8 cellular contexts compared by ENCODE assay signal in the genomic region with DNA sequence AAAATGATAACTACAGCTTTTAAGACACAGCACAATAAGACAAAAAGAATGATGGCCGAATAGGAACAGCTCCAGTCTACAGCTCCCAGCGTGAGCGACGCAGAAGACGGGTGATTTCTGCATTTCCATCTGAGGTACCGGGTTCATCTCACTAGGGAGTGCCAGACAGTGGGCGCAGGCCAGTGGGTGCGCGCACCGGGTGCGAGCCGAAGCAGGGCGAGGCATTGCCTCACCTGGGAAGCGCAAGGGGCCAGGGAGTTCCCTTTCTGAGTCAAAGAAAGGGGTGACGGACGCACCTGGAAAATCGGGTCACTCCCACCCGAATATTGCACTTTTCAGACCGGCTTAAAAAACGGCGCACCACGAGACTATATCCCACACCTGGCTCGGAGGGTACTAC.
A peak's percentile ranks its signal among the peaks of the same experiment; 100 is the strongest.
DNase-seq lines count a peak whose midpoint lies in the region; ATAC-seq, FAIRE-seq and TF ChIP-seq lines count a peak whose summit lies in the region.
"Not testable (repeated sequence)": the region's sequence is repeated elsewhere in the genome, so short reads cannot be mapped to it uniquely, and the experiment has no call there.

No MANE protein-coding gene starts in this region.

- not testable (repeated sequence) for H3K27me3 Mint-ChIP-seq in GM23338 (ENCODE audit: insufficient read depth, low read depth, poor library complexity); mesothelial cell of epicardium (ENCODE audit: low read depth); progenitor cell of endocrine pancreas

- H3K9me3 ChIP-seq in A549; HUES64 (ENCODE audit: insufficient read depth, low read depth, low read length); SJCRH30 (replicated peaks); H1 (ENCODE audit: insufficient read depth in 2 of 2, low read depth in 1 of 2, low read length in 1 of 2): not testable (repeated sequence)

- not testable (repeated sequence) for TF ChIP-seq POLR2A in A549 (IDR thresholded peaks at IDR 0.05; ENCODE audit: low read length); H1 (IDR thresholded peaks at IDR 0.05; ENCODE audit: control extremely low read depth in 1 of 2, low read depth in 2 of 2, low read length in 2 of 2)

- not testable (repeated sequence) for H3K23ac ChIP-seq in H1 (ENCODE audit: insufficient read length)

- H3K4me1 ChIP-seq in A549; GM23338 (ENCODE audit: insufficient read depth); HUES64 (ENCODE audit: insufficient read depth, low read length); SJCRH30; H1 (replicated peaks in 1 of 4; ENCODE audit: control insufficient read depth in 3 of 4, insufficient read depth in 4 of 4, low read length in 3 of 4): not testable (repeated sequence)

- H3K4ac ChIP-seq in H1 (replicated peaks; ENCODE audit: insufficient read length, low read depth, low read length) = not testable (repeated sequence)

- not testable (repeated sequence) for H3K9me2 ChIP-seq in GM23338 (ENCODE audit: insufficient read depth)

- not testable (repeated sequence) for H3K56ac ChIP-seq in H1 (replicated peaks; ENCODE audit: insufficient read length, low read depth, low read length)

- not testable (repeated sequence) for H3K18ac ChIP-seq in H1 (ENCODE audit: extremely low read depth, low read length)

- H3K14ac ChIP-seq in H1 (ENCODE audit: insufficient read length) = not testable (repeated sequence)

- not testable (repeated sequence) for H4K5ac ChIP-seq in H1 (ENCODE audit: insufficient read length, low read depth, low read length)

- peak in 1 of 2 experiments; percentile 40; a peak in 1 of 6 replicates for ATAC-seq in A549
- ATAC-seq in GM23338 = not testable (repeated sequence)

- H2BK20ac ChIP-seq in H1 (ENCODE audit: low read length) = not testable (repeated sequence)

- not testable (repeated sequence) for H3K27me3 ChIP-seq in GM23338 (ENCODE audit: insufficient read depth); HUES64 (ENCODE audit: insufficient read depth, low read length); SJCRH30; H1 (replicated peaks in 1 of 4; ENCODE audit: control insufficient read depth in 3 of 4, extremely low read depth in 1 of 4, insufficient read depth in 3 of 4, low read length in 3 of 4)

- TF ChIP-seq RAD21 in A549 (conservative IDR thresholded peaks at IDR 0.05 in 1 of 2, IDR thresholded peaks at IDR 0.05 in 1 of 2); H1 (IDR thresholded peaks at IDR 0.05 in 1 of 2, conservative IDR thresholded peaks at IDR 0.05 in 1 of 2; ENCODE audit: low read depth in 2 of 2, low read length in 2 of 2): not testable (repeated sequence)

- H2BK5ac ChIP-seq in H1 (ENCODE audit: low read depth, low read length) = not testable (repeated sequence)

- WGBS in A549 (ENCODE audit: missing lambda C conversion rate) = 9% methylated on average over 13 of the region's 23 CpGs
- 52% methylated on average over 23 of the region's 23 CpGs for WGBS in HUES64
- 58% methylated on average over 10 of the region's 23 CpGs; no CpG with 5 or more reads in 1 of the 2 experiments for WGBS in H1 (ENCODE audit: extremely low coverage in 1 of 2, insufficient coverage in 1 of 2, insufficient read length in 1 of 2, insufficient replicate concordance in 2 of 2, low coverage in 1 of 2, low lambda C conversion rate in 2 of 2, missing lambda C conversion rate in 1 of 2), 2 experiments

- H3K4me1 Mint-ChIP-seq in GM23338; mesothelial cell of epicardium; progenitor cell of endocrine pancreas (ENCODE audit: low read depth): not testable (repeated sequence)

- not testable (repeated sequence) for H2BK12ac ChIP-seq in H1 (ENCODE audit: low read depth, low read length)

- CTCF ChIA-PET in A549 (lab: Yijun Ruan, JAX) = interaction anchor here (1.7 kb wide), 1 partner anchor 12 kb away, joined by 4 read pairs; no protein-coding TSS in a partner anchor
- CTCF ChIA-PET in H1 (lab: Charles Lee; ENCODE audit: partially characterized antibody) = not testable (repeated sequence)

- not testable (repeated sequence) for H3K36me3 ChIP-seq in GM23338 (ENCODE audit: insufficient read depth); HUES64 (ENCODE audit: insufficient read depth, low read length); SJCRH30; H1 (ENCODE audit: control insufficient read depth in 2 of 4, insufficient read depth in 4 of 4, low read length in 3 of 4)

- POLR2A ChIA-PET in A549 (lab: Yijun Ruan, JAX) (interaction anchor here (1.1 kb wide), 1 partner anchor 10 kb away, joined by 3 read pairs; no protein-coding TSS in a partner anchor), H1 (lab: Charles Lee; ENCODE audit: partially characterized antibody) (interaction anchor here (0.6 to 1.0 kb wide), 2 partner anchors 118 to 140 kb away, joined by 3 read pairs; no protein-coding TSS in a partner anchor)

- peak overlapping the region; percentile 15; the same call in 1 of the 3 replicates for H3K4me3 Mint-ChIP-seq in GM23338
- peak overlapping the region; percentile 12 for H3K4me3 Mint-ChIP-seq in mesothelial cell of epicardium
- peak overlapping the region; percentile 65 for H3K4me3 Mint-ChIP-seq in progenitor cell of endocrine pancreas (ENCODE audit: low read depth)

- not testable (repeated sequence) for DNase-seq in A549 (ENCODE audit: low read depth in 1 of 2, low spot score in 1 of 2); GM23338 (ENCODE audit: low spot score); SJCRH30; H1 (ENCODE audit: low read depth in 1 of 2, low spot score in 2 of 2); fibroblast of villous mesenchyme (ENCODE audit: low read depth); mesothelial cell of epicardium (ENCODE audit: low spot score in 2 of 2, unreplicated experiment in 2 of 2); progenitor cell of endocrine pancreas (ENCODE audit: low spot score, unreplicated experiment)

- not testable (repeated sequence) for H2BK120ac ChIP-seq in H1 (replicated peaks; ENCODE audit: low read depth, low read length)

- not testable (repeated sequence) for H2AK5ac ChIP-seq in H1 (ENCODE audit: low read depth, low read length)

- FAIRE-seq in A549 (lab: Jason Lieb, UNC); H1 (lab: Jason Lieb, UNC): not testable (repeated sequence)

- not testable (repeated sequence) for H3F3A ChIP-seq in GM23338 (replicated peaks; ENCODE audit: low read depth)

- not testable (repeated sequence) for H3K79me1 ChIP-seq in H1 (ENCODE audit: low read depth, low read length)

- peak overlapping the region; percentile 68 for H3K9ac ChIP-seq in HUES64 (ENCODE audit: low read depth, low read length)
- not testable (repeated sequence) for H3K9ac ChIP-seq in H1 (replicated peaks in 1 of 4; ENCODE audit: extremely low read depth in 1 of 4, low read depth in 3 of 4, low read length in 3 of 4)

- H3K23me2 ChIP-seq in H1 (ENCODE audit: low read depth, low read length) = not testable (repeated sequence)

- H2BK15ac ChIP-seq in H1 (ENCODE audit: low read length) = not testable (repeated sequence)

- not testable (repeated sequence) for H4K20me1 ChIP-seq in GM23338 (replicated peaks; ENCODE audit: insufficient read depth); H1 (replicated peaks in 1 of 2; ENCODE audit: control insufficient read depth in 1 of 2, insufficient read depth in 2 of 2, low read length in 2 of 2)

- H3K9me3 Mint-ChIP-seq in GM23338 (peaks cover 11% of the 10 kb centered on the region; the same call in 2 of the 3 replicates), mesothelial cell of epicardium (peaks cover 42% of the 10 kb centered on the region), progenitor cell of endocrine pancreas (ENCODE audit: low read depth) (peaks cover 21% of the 10 kb centered on the region)

- peak overlapping the region; percentile 65 for H3K4me2 ChIP-seq in A549
- peak overlapping the region; percentile 43; the same call in 1 of the 2 replicates for H3K4me2 ChIP-seq in GM23338
- H3K4me2 ChIP-seq in H1 (ENCODE audit: insufficient read depth in 1 of 2, low read depth in 2 of 2, low read length in 2 of 2) = peak overlapping the region; percentile 21 to 53; a peak in 3 of 4 replicates

- H3K4me3 ChIP-seq in A549 (peak overlapping the region; percentile 49), GM23338 (peak overlapping the region; percentile 34; the same call in 1 of the 2 replicates), HUES64 (ENCODE audit: low read length) (peak overlapping the region; percentile 39), SJCRH30 (peak overlapping the region; percentile 38), H1 (ENCODE audit: extremely low read depth in 1 of 4, insufficient read depth in 2 of 4, low read depth in 3 of 4, low read length in 4 of 4) (peak overlapping the region in 2 of 4 experiments; percentile 13 to 37; a peak in 3 of 8 replicates), fibroblast of villous mesenchyme (ENCODE audit: low read depth, low read length) (peak overlapping the region; percentile 21)

- TF ChIP-seq CTCF in A549 (IDR thresholded peaks at IDR 0.05); GM23338 (conservative IDR thresholded peaks at IDR 0.05; ENCODE audit: low read depth in 2 of 2); H1 (IDR thresholded peaks at IDR 0.05; ENCODE audit: control extremely low read depth in 1 of 3, insufficient read depth in 1 of 3, low read depth in 1 of 3, low read length in 3 of 3); fibroblast of villous mesenchyme (IDR thresholded peaks at IDR 0.05; ENCODE audit: insufficient read depth, low read depth, low read length); mesothelial cell of epicardium (IDR thresholded peaks at IDR 0.05; ENCODE audit: unreplicated experiment); progenitor cell of endocrine pancreas (IDR thresholded peaks at IDR 0.05; ENCODE audit: unreplicated experiment): not testable (repeated sequence)

- peaks cover 16% of the 10 kb centered on the region; the same call in 1 of the 3 replicates for H3K36me3 Mint-ChIP-seq in GM23338 (ENCODE audit: low read depth)
- not testable (repeated sequence) for H3K36me3 Mint-ChIP-seq in mesothelial cell of epicardium; progenitor cell of endocrine pancreas (ENCODE audit: insufficient read depth)

- peak overlapping the region; percentile 76; the same call in 1 of the 2 replicates for H2AFZ ChIP-seq in GM23338
- H2AFZ ChIP-seq in H1 (ENCODE audit: low read length) = not testable (repeated sequence)

- H3K79me2 ChIP-seq in GM23338 (replicated peaks; ENCODE audit: insufficient read depth); H1 (ENCODE audit: control insufficient read depth in 1 of 2, insufficient read depth in 2 of 2, low read length in 2 of 2): not testable (repeated sequence)

- not testable (repeated sequence) for H4K91ac ChIP-seq in H1 (replicated peaks; ENCODE audit: insufficient read length, low read length)

- H3K27ac ChIP-seq in A549 = peak overlapping the region in 1 of 2 experiments; percentile 38; a peak in 1 of 6 replicates
- not testable (repeated sequence) for H3K27ac ChIP-seq in GM23338 (ENCODE audit: low read depth); HUES64 (ENCODE audit: low read depth, low read length); SJCRH30; H1 (ENCODE audit: low read depth, low read length)

- not testable (repeated sequence) for H3K27ac Mint-ChIP-seq in GM23338, mesothelial cell of epicardium, progenitor cell of endocrine pancreas

- TF ChIP-seq EP300 in A549 (IDR thresholded peaks at IDR 0.05); H1 (IDR thresholded peaks at IDR 0.05; ENCODE audit: borderline replicate concordance in 1 of 2, low read depth in 2 of 2, low read length in 2 of 2): not testable (repeated sequence)

- not testable (repeated sequence) for H4K8ac ChIP-seq in H1 (ENCODE audit: extremely low read depth, insufficient read depth, low read length)

Comparison
In these comparisons a context has a peak if more than half of its experiments do, and no peak if none do; other contexts are left out.
1. H3K4me3 Mint-ChIP-seq: peak in every context shown above with its lines; median percentile 65 in progenitor cell of endocrine pancreas; 15 in GM23338; 12 in mesothelial cell of epicardium.